Comparison of ENCODE assay signal across 8 cellular contexts in genomic region chr3:143119974-143120715, GRCh38. TPM values are rescaled to one million over a fixed set of nuclear protein-coding genes. Genes with fewer than 3 reads are reported as not detected.
DNase-seq lines count a peak whose midpoint lies in the region; ATAC-seq and TF ChIP-seq lines count a peak whose summit lies in the region.

No MANE protein-coding gene starts in this region.

- peak overlapping the region; percentile 43 for H3K9ac ChIP-seq in mesendoderm (ENCODE audit: low read length)

- H3K79me2 ChIP-seq in mesendoderm (ENCODE audit: control insufficient read depth, insufficient read depth, low read length) = peaks cover 2% of the 10 kb centered on the region

- no peaks in the 10 kb centered on the region; the same call in none of the 2 replicates for H3K27me3 ChIP-seq in BJ (ENCODE audit: control insufficient read depth, insufficient read depth, low read length)
- no peaks in the 10 kb centered on the region for H3K27me3 ChIP-seq in mesendoderm (ENCODE audit: insufficient read depth, low read length, poor library complexity)

- peaks cover 5% of the 10 kb centered on the region for H3K79me1 ChIP-seq in mesendoderm (ENCODE audit: low read length)

- no peak overlapping the region for H3K4ac ChIP-seq in mesendoderm (ENCODE audit: low read depth, low read length)

- POLR2A ChIA-PET in BJ (lab: Charles Lee) = no interaction called here

- peak overlapping the region; percentile 56 for H3K4me2 ChIP-seq in mesendoderm (ENCODE audit: low read length)

- no peak overlapping the region for H4K5ac ChIP-seq in mesendoderm (ENCODE audit: low read length)

- H2BK15ac ChIP-seq in mesendoderm (replicated peaks; ENCODE audit: low read depth) = no peak overlapping the region

- CTCF ChIA-PET in BJ (lab: Yijun Ruan, JAX) = interaction anchor here (0.6 to 2.8 kb wide), 17 partner anchors 11 to 554 kb away, joined by 3 to 15 read pairs (median 4); no protein-coding TSS in a partner anchor

- H4K8ac ChIP-seq in mesendoderm (ENCODE audit: low read depth, low read length) = no peak overlapping the region

- no peak overlapping the region for H3K23ac ChIP-seq in mesendoderm (ENCODE audit: low read length)

- H2AK5ac ChIP-seq in mesendoderm (ENCODE audit: low read length) = no peak overlapping the region

- no peak for DNase-seq in BJ (ENCODE audit: low read depth)
- DNase-seq in HK-2 (ENCODE audit: unreplicated experiment) = peak; percentile 32
- DNase-seq in activated CD4-positive, CD25-positive, alpha-beta regulatory T cell (lab: John Stamatoyannopoulos, UW) = peak in 3 of 4 experiments; percentile 9 to 47 (median 16)
- DNase-seq in effector CD4-positive, alpha-beta T cell = peak; percentile 18
- DNase-seq in mesendoderm = peak; percentile 49
- DNase-seq in stimulated activated naive CD8-positive, alpha-beta T cell treated with anti-CD3 and anti-CD28 coated beads, Interleukin-15, Interleukin-2, amounts not matched to agents 100 U/mL and 50 U/mL, for 24 hours = peak; percentile 53
- no peak for DNase-seq in NCI-H1092 treated with DMSO at 0.1 percent for 48 hours (lab: John Stamatoyannopoulos, UW)

- no peak overlapping the region for H2BK120ac ChIP-seq in mesendoderm (ENCODE audit: low read depth, low read length)

- TF ChIP-seq CTCF in BJ (IDR thresholded peaks at IDR 0.05; ENCODE audit: insufficient read depth, low read depth, low read length) = no peak

- H3K36me3 ChIP-seq in BJ (ENCODE audit: control insufficient read depth, insufficient read depth, low read length) (no peaks in the 10 kb centered on the region), mesendoderm (ENCODE audit: control insufficient read depth, insufficient read depth, low read length) (no peaks in the 10 kb centered on the region)

- H3K56ac ChIP-seq in mesendoderm (ENCODE audit: low read length) = peak overlapping the region; percentile 54

- peak overlapping the region; percentile 82 for H3K4me3 ChIP-seq in BJ (ENCODE audit: low read depth, low read length)
- peak overlapping the region; percentile 64 for H3K4me3 ChIP-seq in mesendoderm (ENCODE audit: low read length)

- ATAC-seq in GM19438 (IDR thresholded peaks at IDR 0.05; ENCODE audit: low read depth, unreplicated experiment) = peak; percentile 11
- peak; percentile 7 for ATAC-seq in stimulated activated naive CD8-positive, alpha-beta T cell treated with anti-CD3 and anti-CD28 coated beads, Interleukin-15, Interleukin-2, amounts not matched to agents 100 U/mL and 50 U/mL, for 24 hours

- no peak overlapping the region for H2BK5ac ChIP-seq in mesendoderm (ENCODE audit: low read length)

- H3K4me1 ChIP-seq in mesendoderm (ENCODE audit: control insufficient read depth, low read depth, low read length) = no peaks in the 10 kb centered on the region

- peak overlapping the region; percentile 11 for H3K27ac ChIP-seq in mesendoderm (ENCODE audit: low read depth, low read length)

- WGBS in mesendoderm (ENCODE audit: extremely low coverage, insufficient coverage, low lambda C conversion rate) = no CpG with 5 or more reads among the region's 85 CpGs

- peak overlapping the region; percentile 44 for H3K18ac ChIP-seq in mesendoderm (ENCODE audit: low read length)

RNA-seq across cellular contexts. Expression of gene CHST2, which starts 0.6 kb away (rescaled TPM):
- 0.38 and 0.39 TPM in 2 replicates for polyA plus RNA-seq in BJ (2011; rRNA removed)
- polyA minus RNA-seq in BJ (2011; rRNA and poly(A)+ RNA removed) = 0.41 and 0.43 TPM in 2 replicates
- polyA plus RNA-seq in mesendoderm (2013, experiment 1 of 2) = 25.6 TPM
- polyA plus RNA-seq in mesendoderm (2013, experiment 2 of 2) = 26.4 TPM

Comparison
In these comparisons a context has a peak if more than half of its experiments do, and no peak if none do; other contexts are left out.
1. DNase-seq: peak in HK-2 (single experiment), activated CD4-positive, CD25-positive, alpha-beta regulatory T cell (3 of 4), effector CD4-positive, alpha-beta T cell (single experiment), mesendoderm (single experiment) and stimulated activated naive CD8-positive, alpha-beta T cell treated with anti-CD3 and anti-CD28 coated beads, Interleukin-15, Interleukin-2, amounts not matched to agents 100 U/mL and 50 U/mL, for 24 hours (single experiment); none in BJ (single experiment) and NCI-H1092 treated with DMSO at 0.1 percent for 48 hours (single experiment).